8 cellular contexts compared by ENCODE assay signal in genomic region chr11:76444384-76445121, GRCh38. TPM values are rescaled to one million over a fixed set of nuclear protein-coding genes. Genes with fewer than 3 reads are reported as not detected.
A peak's percentile ranks its signal among the peaks of the same experiment; 100 is the strongest.
DNase-seq lines count a peak whose midpoint lies in the region; ATAC-seq and TF ChIP-seq lines count a peak whose summit lies in the region.

EMSY (plus strand) TSS chr11:76445018; CDS start chr11:76446939, 1,921 bp downstream.

- peaks cover 68% of the 10 kb centered on the region for H3K36me3 Mint-ChIP-seq in activated T-cell treated with anti-CD3 and anti-CD28 coated beads, Interleukin-2, amount 50 U/mL, for 24 hours (ENCODE audit: low read depth)

- peak within 1 kb of the TSS; percentile 98 for H3K4me3 Mint-ChIP-seq in activated T-cell treated with anti-CD3 and anti-CD28 coated beads, Interleukin-2, amount 50 U/mL, for 24 hours

- peaks cover 42% of the 10 kb centered on the region for H3K4me1 Mint-ChIP-seq in activated T-cell treated with anti-CD3 and anti-CD28 coated beads, Interleukin-2, amount 50 U/mL, for 24 hours (ENCODE audit: low read depth)

- no peaks in the 10 kb centered on the region for H3K9me3 Mint-ChIP-seq in activated T-cell treated with anti-CD3 and anti-CD28 coated beads, Interleukin-2, amount 50 U/mL, for 24 hours

- H3K27me3 Mint-ChIP-seq in activated T-cell treated with anti-CD3 and anti-CD28 coated beads, Interleukin-2, amount 50 U/mL, for 24 hours: no peaks in the 10 kb centered on the region

- peak within 1 kb of the TSS; percentile 99 for H3K27ac Mint-ChIP-seq in activated T-cell treated with anti-CD3 and anti-CD28 coated beads, Interleukin-2, amount 50 U/mL, for 24 hours

- peak within 1 kb of the TSS; percentile 75 for H3K4me3 ChIP-seq in epithelial cell of proximal tubule (ENCODE audit: low read depth, low read length)

- DNase-seq in DMS153 treated with DMSO at 0.1 percent for 48 hours (lab: John Stamatoyannopoulos, UW; ENCODE audit: unreplicated experiment): peak; percentile 98
- peak; percentile 99 for DNase-seq in KBM-7
- DNase-seq in activated T-cell treated with anti-CD3 and anti-CD28 coated beads, Interleukin-2, amount 50 U/mL, for 24 hours: peak; percentile 91
- peak; percentile 99 for DNase-seq in epithelial cell of proximal tubule (ENCODE audit: low read depth)
- peak; percentile 98 for DNase-seq in mucosa of gallbladder (ENCODE audit: low spot score)
- DNase-seq in stimulated activated CD8-positive, alpha-beta memory T cell treated with anti-CD3 and anti-CD28 coated beads, Interleukin-4, amount 100 ng/mL, for 4 hours (ENCODE audit: low read depth in 2 of 2, low spot score in 1 of 2): peak; percentile 72 to 81

- TF ChIP-seq CTCF in epithelial cell of proximal tubule (conservative IDR thresholded peaks at IDR 0.05; ENCODE audit: low read depth, low read length): no peak

- ATAC-seq in GM21717 (IDR thresholded peaks at IDR 0.05; ENCODE audit: unreplicated experiment): peak; percentile 91

- in situ Hi-C loops in KBM-7 (cut with MboI; ENCODE audit: low pct_unique_long_range_greater_than_20kb, low sequenced_read_pairs): no loop called here

TF ChIP-seq in PFSK-1, 5 proteins besides CTCF, POLR2A, EP300 and RAD21:
- TF ChIP-seq FOXP2 (optimal IDR thresholded peaks at IDR 0.05; ENCODE audit: borderline replicate concordance, extremely low read depth, extremely low read length, insufficient read depth): no peak
- TF ChIP-seq SIN3A (IDR thresholded peaks at IDR 0.05; ENCODE audit: borderline replicate concordance, insufficient read depth, low read length): peak; percentile 81; the same call in 1 of the 2 replicates
- TF ChIP-seq REST (IDR thresholded peaks at IDR 0.05; ENCODE audit: insufficient read depth in 1 of 2, low read depth in 2 of 2, low read length in 2 of 2): peak in 1 of 2 experiments; percentile 61; a peak in 1 of 4 replicates
- TF ChIP-seq TAF1 (IDR thresholded peaks at IDR 0.05; ENCODE audit: borderline replicate concordance, insufficient read depth, low read length): peak; percentile 99
- TF ChIP-seq POLR2AphosphoS5 (IDR thresholded peaks at IDR 0.05; ENCODE audit: low read depth, low read length): peak; percentile 99

RNA-seq across cellular contexts. Expression of gene EMSY, which starts in this region (rescaled TPM):
- polyA plus RNA-seq in PFSK-1 (2012; ENCODE audit: insufficient read length, low read depth): 9.8 TPM
- total RNA-seq in epithelial cell of proximal tubule (7.8 and 17.7 TPM in 2 replicates), mucosa of gallbladder (18.3 TPM)

Comparison
In these comparisons a context has a peak if more than half of its experiments do, and no peak if none do; other contexts are left out.
1. Peak in every context shown above with its lines: DNase-seq, ATAC-seq and H3K4me3 ChIP-seq.